ENCODE assay signal across 15 cellular contexts in genomic region chr6:21457647-21458046, GRCh38.
A peak's percentile ranks its signal among the peaks of the same experiment; 100 is the strongest.
DNase-seq lines count a peak whose midpoint lies in the region; ATAC-seq and TF ChIP-seq lines count a peak whose summit lies in the region.
"Had no signal": no experiment of that assay in that cellular context is flagged by ENCODE, and none has a peak within 500 bp of the region (broad histone marks: within the 10 kb centered on the region; RNA-seq: fewer than 3 reads in every experiment).

No MANE protein-coding gene starts in this region.

- H2BK12ac ChIP-seq in trophoblast cell (ENCODE audit: low read length): no peak overlapping the region

- no peaks in the 10 kb centered on the region for H3K9me3 Mint-ChIP-seq in WTC11
- H3K9me3 Mint-ChIP-seq: CD8-positive, alpha-beta memory T cell had no signal

- H3K4ac ChIP-seq in trophoblast cell (ENCODE audit: low read depth, low read length): no peak overlapping the region

- ATAC-seq in WTC11 (peak; percentile 60; the same call in 1 of the 2 replicates), GM21786 (IDR thresholded peaks at IDR 0.05; ENCODE audit: unreplicated experiment) (no peak)

- no peak overlapping the region for H4K12ac ChIP-seq in trophoblast cell (ENCODE audit: low read depth, low read length)

- no peaks in the 10 kb centered on the region for H3K4me1 Mint-ChIP-seq in WTC11
- H3K4me1 Mint-ChIP-seq: CD8-positive, alpha-beta memory T cell had no signal

- H3K9me3 ChIP-seq in trophoblast cell (ENCODE audit: insufficient read depth, low read depth, low read length): peaks cover 2% of the 10 kb centered on the region
- no peaks in the 10 kb centered on the region for H3K9me3 ChIP-seq in spleen
- H3K9me3 ChIP-seq: BLaER1 had no signal

- peak overlapping the region; percentile 13 for H4K91ac ChIP-seq in trophoblast cell (ENCODE audit: low read depth, low read length)

- H3K4me1 ChIP-seq in trophoblast cell (ENCODE audit: control insufficient read depth in 1 of 2, insufficient read depth in 2 of 2, low read length in 2 of 2) (peaks cover 5 to 6% of the 10 kb centered on the region in 2 experiments), spleen (no peaks in the 10 kb centered on the region)
- H3K4me1 ChIP-seq: BLaER1 had no signal

- H3K4me2 ChIP-seq in trophoblast cell (ENCODE audit: low read length): no peak overlapping the region
- H3K4me2 ChIP-seq: BLaER1 had no signal

- no peak overlapping the region for H4K8ac ChIP-seq in trophoblast cell (ENCODE audit: low read depth, low read length)

- CTCF ChIA-PET in WTC11 (lab: Charles Lee): no interaction called here

- H3K79me1 ChIP-seq in trophoblast cell (ENCODE audit: low read length): peaks cover 6% of the 10 kb centered on the region

- intact Hi-C loops in spleen (cut with DNase I; ENCODE audit: low total_unique reads): no loop called here

- H3K9ac ChIP-seq in trophoblast cell (ENCODE audit: low read length): no peak overlapping the region
- H3K9ac ChIP-seq: BLaER1 had no signal

- H3K4me3 Mint-ChIP-seq in WTC11: no peak overlapping the region
- H3K4me3 Mint-ChIP-seq: CD8-positive, alpha-beta memory T cell had no signal

- no peak for TF ChIP-seq CTCF in WTC11 (IDR thresholded peaks at IDR 0.05)
- no peak for TF ChIP-seq CTCF in spleen (IDR thresholded peaks at IDR 0.05 in 8 of 11, conservative IDR thresholded peaks at IDR 0.05 in 3 of 11)

- H3K27ac ChIP-seq in trophoblast cell (ENCODE audit: low read depth, low read length): no peak overlapping the region
- no peak overlapping the region for H3K27ac ChIP-seq in spleen
- H3K27ac ChIP-seq: BLaER1 had no signal

- peak; percentile 20 for DNase-seq in NCI-H82 (lab: John Stamatoyannopoulos, UW)
- DNase-seq in NCI-H82 treated with DMSO at 0.1 percent for 48 hours (lab: John Stamatoyannopoulos, UW; ENCODE audit: unreplicated experiment): no peak
- DNase-seq in HT-29 (ENCODE audit: low spot score): peak; percentile 67
- DNase-seq in WTC11 (ENCODE audit: low spot score): no peak
- DNase-seq in trophoblast cell: no peak
- DNase-seq in stimulated activated CD4-positive, alpha-beta T cell treated with anti-CD3 and anti-CD28 coated beads, Interleukin-4, amount 100 ng/mL, for 1 hour: no peak
- no peak for DNase-seq in spleen
- DNase-seq: 8988T; AML-193; CD8-positive, alpha-beta memory T cell; DMS79; H7; KBM-7 had no signal

- H3K36me3 ChIP-seq in trophoblast cell (ENCODE audit: control insufficient read depth in 1 of 2, insufficient read depth in 2 of 2, low read length in 2 of 2) (no peaks in the 10 kb centered on the region), spleen (no peaks in the 10 kb centered on the region)
- H3K36me3 ChIP-seq: BLaER1 had no signal

- no peak overlapping the region for H3K27ac Mint-ChIP-seq in WTC11
- H3K27ac Mint-ChIP-seq: CD8-positive, alpha-beta memory T cell had no signal

- no peak overlapping the region for H3K23ac ChIP-seq in trophoblast cell (ENCODE audit: low read length)

- POLR2A ChIA-PET in WTC11 (lab: Charles Lee): no interaction called here

- no peak overlapping the region for H2BK5ac ChIP-seq in trophoblast cell (ENCODE audit: low read depth, low read length, poor library complexity)

- TF ChIP-seq POLR2A in spleen (IDR thresholded peaks at IDR 0.05): no peak

- no peak overlapping the region for H3K4me3 ChIP-seq in trophoblast cell (ENCODE audit: low read depth, low read length)
- no peak overlapping the region for H3K4me3 ChIP-seq in spleen
- H3K4me3 ChIP-seq: BLaER1 had no signal

- H3K79me2 ChIP-seq in trophoblast cell (ENCODE audit: control insufficient read depth, insufficient read depth, low read length, poor library complexity): no peaks in the 10 kb centered on the region

- H3K27me3 ChIP-seq in trophoblast cell (ENCODE audit: insufficient read depth, low read length): no peaks in the 10 kb centered on the region
- no peaks in the 10 kb centered on the region for H3K27me3 ChIP-seq in spleen (replicated peaks in 1 of 7)
- H3K27me3 ChIP-seq: BLaER1 had no signal

- no peak overlapping the region for H3K14ac ChIP-seq in trophoblast cell (ENCODE audit: low read length)

- no peak overlapping the region for H3K18ac ChIP-seq in trophoblast cell (ENCODE audit: low read length)

- no peak overlapping the region for H2AK5ac ChIP-seq in trophoblast cell (ENCODE audit: low read length)

- WGBS in trophoblast cell (ENCODE audit: extremely low coverage, insufficient coverage, insufficient read length): no CpG with 5 or more reads among the region's 10 CpGs
- 91 to 94% (median 91%) methylated on average over 10 of the region's 10 CpGs for WGBS in spleen, 5 donors

- no peak overlapping the region for H2AFZ ChIP-seq in trophoblast cell (ENCODE audit: insufficient read depth, low read length, poor library complexity)

- no peaks in the 10 kb centered on the region for H3K36me3 Mint-ChIP-seq in WTC11
- H3K36me3 Mint-ChIP-seq: CD8-positive, alpha-beta memory T cell had no signal

- H3K27me3 Mint-ChIP-seq in WTC11 (ENCODE audit: low read depth): no peaks in the 10 kb centered on the region

- no peak overlapping the region for H2BK120ac ChIP-seq in trophoblast cell (ENCODE audit: insufficient read depth, low read length, poor library complexity)

TF ChIP-seq in WTC11, 78 proteins besides CTCF, POLR2A, EP300 and RAD21 (continues in another document):
- no peak for TF ChIP-seq RORB (CRISPR knock-in tag; IDR thresholded peaks at IDR 0.05)
- no peak for TF ChIP-seq RELA (CRISPR knock-in tag; IDR thresholded peaks at IDR 0.05; ENCODE audit: borderline replicate concordance)
- TF ChIP-seq, protein P1, sequence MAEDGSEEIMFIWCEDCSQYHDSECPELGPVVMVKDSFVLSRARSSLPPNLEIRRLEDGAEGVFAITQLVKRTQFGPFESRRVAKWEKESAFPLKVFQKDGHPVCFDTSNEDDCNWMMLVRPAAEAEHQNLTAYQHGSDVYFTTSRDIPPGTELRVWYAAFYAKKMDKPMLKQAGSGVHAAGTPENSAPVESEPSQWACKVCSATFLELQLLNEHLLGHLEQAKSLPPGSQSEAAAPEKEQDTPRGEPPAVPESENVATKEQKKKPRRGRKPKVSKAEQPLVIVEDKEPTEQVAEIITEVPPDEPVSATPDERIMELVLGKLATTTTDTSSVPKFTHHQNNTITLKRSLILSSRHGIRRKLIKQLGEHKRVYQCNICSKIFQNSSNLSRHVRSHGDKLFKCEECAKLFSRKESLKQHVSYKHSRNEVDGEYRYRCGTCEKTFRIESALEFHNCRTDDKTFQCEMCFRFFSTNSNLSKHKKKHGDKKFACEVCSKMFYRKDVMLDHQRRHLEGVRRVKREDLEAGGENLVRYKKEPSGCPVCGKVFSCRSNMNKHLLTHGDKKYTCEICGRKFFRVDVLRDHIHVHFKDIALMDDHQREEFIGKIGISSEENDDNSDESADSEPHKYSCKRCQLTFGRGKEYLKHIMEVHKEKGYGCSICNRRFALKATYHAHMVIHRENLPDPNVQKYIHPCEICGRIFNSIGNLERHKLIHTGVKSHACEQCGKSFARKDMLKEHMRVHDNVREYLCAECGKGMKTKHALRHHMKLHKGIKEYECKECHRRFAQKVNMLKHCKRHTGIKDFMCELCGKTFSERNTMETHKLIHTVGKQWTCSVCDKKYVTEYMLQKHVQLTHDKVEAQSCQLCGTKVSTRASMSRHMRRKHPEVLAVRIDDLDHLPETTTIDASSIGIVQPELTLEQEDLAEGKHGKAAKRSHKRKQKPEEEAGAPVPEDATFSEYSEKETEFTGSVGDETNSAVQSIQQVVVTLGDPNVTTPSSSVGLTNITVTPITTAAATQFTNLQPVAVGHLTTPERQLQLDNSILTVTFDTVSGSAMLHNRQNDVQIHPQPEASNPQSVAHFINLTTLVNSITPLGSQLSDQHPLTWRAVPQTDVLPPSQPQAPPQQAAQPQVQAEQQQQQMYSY (CRISPR knock-in tag; IDR thresholded peaks at IDR 0.05): no peak
- no peak for TF ChIP-seq AR (CRISPR knock-in tag; IDR thresholded peaks at IDR 0.05)
- TF ChIP-seq FOXK1 (CRISPR knock-in tag; IDR thresholded peaks at IDR 0.05): no peak
- TF ChIP-seq, protein P2, sequence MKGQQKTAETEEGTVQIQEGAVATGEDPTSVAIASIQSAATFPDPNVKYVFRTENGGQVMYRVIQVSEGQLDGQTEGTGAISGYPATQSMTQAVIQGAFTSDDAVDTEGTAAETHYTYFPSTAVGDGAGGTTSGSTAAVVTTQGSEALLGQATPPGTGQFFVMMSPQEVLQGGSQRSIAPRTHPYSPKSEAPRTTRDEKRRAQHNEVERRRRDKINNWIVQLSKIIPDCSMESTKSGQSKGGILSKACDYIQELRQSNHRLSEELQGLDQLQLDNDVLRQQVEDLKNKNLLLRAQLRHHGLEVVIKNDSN (CRISPR knock-in tag; IDR thresholded peaks at IDR 0.05): no peak
- no peak for TF ChIP-seq SMAD3 (CRISPR knock-in tag; IDR thresholded peaks at IDR 0.05; ENCODE audit: borderline replicate concordance)
- no peak for TF ChIP-seq ZNF423 (CRISPR knock-in tag; IDR thresholded peaks at IDR 0.05)
- TF ChIP-seq KAT7 (CRISPR knock-in tag; IDR thresholded peaks at IDR 0.05; ENCODE audit: borderline replicate concordance): no peak
- TF ChIP-seq NR2C2 (CRISPR knock-in tag; IDR thresholded peaks at IDR 0.05): no peak
- TF ChIP-seq ZBTB21 (CRISPR knock-in tag; IDR thresholded peaks at IDR 0.05; ENCODE audit: borderline replicate concordance): no peak

Comparison
In these comparisons a context has a peak if more than half of its experiments do, and no peak if none do; other contexts are left out.
1. DNase-seq: peak in NCI-H82 (single experiment) and HT-29 (single experiment); none in NCI-H82 treated with DMSO at 0.1 percent for 48 hours (single experiment), WTC11 (single experiment), trophoblast cell (0 of 2), stimulated activated CD4-positive, alpha-beta T cell treated with anti-CD3 and anti-CD28 coated beads, Interleukin-4, amount 100 ng/mL, for 1 hour (single experiment) and spleen (single experiment).